1 cellular context compared by ENCODE assay signal in the genomic region with DNA sequence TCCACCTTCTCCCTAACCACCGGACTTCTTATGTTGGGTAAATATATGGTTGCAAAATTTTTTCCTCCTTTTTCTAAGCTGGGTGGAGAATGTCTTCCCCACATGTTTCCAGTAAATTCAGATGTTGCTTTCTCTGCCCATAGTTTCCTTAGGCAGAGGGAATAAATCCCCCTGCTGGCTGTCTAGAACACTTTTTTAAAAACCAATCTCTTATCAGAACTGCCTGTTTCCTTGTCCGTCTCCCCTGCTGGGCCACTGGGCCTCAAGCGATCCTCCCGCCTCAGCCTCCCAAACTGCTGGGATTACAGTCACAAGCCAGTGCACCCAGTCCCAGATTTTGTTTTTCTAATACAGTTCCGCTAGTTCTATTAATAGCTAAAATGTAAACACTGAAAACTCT.
TF ChIP-seq lines count a peak whose summit lies in the region.

No MANE protein-coding gene starts in this region.

TF ChIP-seq in HepG2, 621 proteins besides CTCF, POLR2A, EP300 and RAD21 (continued from another document):
- TF ChIP-seq, protein P1, sequence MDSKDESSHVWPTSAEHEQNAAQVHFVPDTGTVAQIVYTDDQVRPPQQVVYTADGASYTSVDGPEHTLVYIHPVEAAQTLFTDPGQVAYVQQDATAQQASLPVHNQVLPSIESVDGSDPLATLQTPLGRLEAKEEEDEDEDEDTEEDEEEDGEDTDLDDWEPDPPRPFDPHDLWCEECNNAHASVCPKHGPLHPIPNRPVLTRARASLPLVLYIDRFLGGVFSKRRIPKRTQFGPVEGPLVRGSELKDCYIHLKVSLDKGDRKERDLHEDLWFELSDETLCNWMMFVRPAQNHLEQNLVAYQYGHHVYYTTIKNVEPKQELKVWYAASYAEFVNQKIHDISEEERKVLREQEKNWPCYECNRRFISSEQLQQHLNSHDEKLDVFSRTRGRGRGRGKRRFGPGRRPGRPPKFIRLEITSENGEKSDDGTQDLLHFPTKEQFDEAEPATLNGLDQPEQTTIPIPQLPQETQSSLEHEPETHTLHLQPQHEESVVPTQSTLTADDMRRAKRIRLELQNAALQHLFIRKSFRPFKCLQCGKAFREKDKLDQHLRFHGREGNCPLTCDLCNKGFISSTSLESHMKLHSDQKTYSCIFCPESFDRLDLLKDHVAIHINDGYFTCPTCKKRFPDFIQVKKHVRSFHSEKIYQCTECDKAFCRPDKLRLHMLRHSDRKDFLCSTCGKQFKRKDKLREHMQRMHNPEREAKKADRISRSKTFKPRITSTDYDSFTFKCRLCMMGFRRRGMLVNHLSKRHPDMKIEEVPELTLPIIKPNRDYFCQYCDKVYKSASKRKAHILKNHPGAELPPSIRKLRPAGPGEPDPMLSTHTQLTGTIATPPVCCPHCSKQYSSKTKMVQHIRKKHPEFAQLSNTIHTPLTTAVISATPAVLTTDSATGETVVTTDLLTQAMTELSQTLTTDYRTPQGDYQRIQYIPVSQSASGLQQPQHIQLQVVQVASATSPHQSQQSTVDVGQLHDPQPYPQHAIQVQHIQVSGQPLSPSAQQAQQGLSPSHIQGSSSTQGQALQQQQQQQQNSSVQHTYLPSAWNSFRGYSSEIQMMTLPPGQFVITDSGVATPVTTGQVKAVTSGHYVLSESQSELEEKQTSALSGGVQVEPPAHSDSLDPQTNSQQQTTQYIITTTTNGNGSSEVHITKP (CRISPR knock-in tag; IDR thresholded peaks at IDR 0.05; ENCODE audit: low read depth): no peak
- TF ChIP-seq ELF3 (CRISPR knock-in tag; IDR thresholded peaks at IDR 0.05) (no peak), MTA1 (CRISPR knock-in tag; IDR thresholded peaks at IDR 0.05; ENCODE audit: borderline replicate concordance) (no peak), TSC22D2 (CRISPR knock-in tag; IDR thresholded peaks at IDR 0.05; ENCODE audit: borderline replicate concordance) (no peak), POGZ (CRISPR knock-in tag; IDR thresholded peaks at IDR 0.05) (no peak), RAD51 (IDR thresholded peaks at IDR 0.05; ENCODE audit: borderline replicate concordance) (no peak), ZNF569 (CRISPR knock-in tag; IDR thresholded peaks at IDR 0.05; ENCODE audit: borderline replicate concordance) (no peak), MZF1 (CRISPR knock-in tag; IDR thresholded peaks at IDR 0.05; ENCODE audit: borderline replicate concordance) (no peak), ZNF343 (CRISPR knock-in tag; IDR thresholded peaks at IDR 0.05) (no peak), ZNF891 (CRISPR knock-in tag; IDR thresholded peaks at IDR 0.05) (no peak), NPAS2 (CRISPR knock-in tag; IDR thresholded peaks at IDR 0.05; ENCODE audit: borderline replicate concordance) (no peak), SMC3 (IDR thresholded peaks at IDR 0.05; ENCODE audit: low read length) (peak; percentile 7; the same call in 1 of the 2 replicates), ARNTL (CRISPR knock-in tag; IDR thresholded peaks at IDR 0.05) (no peak)
- TF ChIP-seq, protein P2, sequence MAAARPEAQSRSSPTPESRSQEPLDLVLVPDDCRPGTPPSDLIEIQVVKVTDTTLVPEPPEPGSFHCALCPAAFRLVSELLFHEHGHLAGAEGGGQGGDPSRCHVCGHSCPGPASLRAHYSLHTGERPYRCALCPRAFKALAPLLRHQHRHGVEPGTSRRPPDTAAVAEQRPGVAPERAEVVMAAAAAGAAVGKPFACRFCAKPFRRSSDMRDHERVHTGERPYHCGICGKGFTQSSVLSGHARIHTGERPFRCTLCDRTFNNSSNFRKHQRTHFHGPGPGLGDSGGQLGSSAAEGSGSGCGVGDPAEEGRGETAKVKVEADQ (CRISPR knock-in tag; IDR thresholded peaks at IDR 0.05; ENCODE audit: borderline replicate concordance): no peak
- TF ChIP-seq, protein P3, sequence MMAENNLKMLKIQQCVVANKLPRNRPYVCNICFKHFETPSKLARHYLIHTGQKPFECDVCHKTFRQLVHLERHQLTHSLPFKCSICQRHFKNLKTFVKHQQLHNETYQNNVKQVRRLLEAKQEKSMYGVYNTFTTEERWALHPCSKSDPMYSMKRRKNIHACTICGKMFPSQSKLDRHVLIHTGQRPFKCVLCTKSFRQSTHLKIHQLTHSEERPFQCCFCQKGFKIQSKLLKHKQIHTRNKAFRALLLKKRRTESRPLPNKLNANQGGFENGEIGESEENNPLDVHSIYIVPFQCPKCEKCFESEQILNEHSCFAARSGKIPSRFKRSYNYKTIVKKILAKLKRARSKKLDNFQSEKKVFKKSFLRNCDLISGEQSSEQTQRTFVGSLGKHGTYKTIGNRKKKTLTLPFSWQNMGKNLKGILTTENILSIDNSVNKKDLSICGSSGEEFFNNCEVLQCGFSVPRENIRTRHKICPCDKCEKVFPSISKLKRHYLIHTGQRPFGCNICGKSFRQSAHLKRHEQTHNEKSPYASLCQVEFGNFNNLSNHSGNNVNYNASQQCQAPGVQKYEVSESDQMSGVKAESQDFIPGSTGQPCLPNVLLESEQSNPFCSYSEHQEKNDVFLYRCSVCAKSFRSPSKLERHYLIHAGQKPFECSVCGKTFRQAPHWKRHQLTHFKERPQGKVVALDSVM (CRISPR knock-in tag; IDR thresholded peaks at IDR 0.05): peak; percentile 89
- TF ChIP-seq, protein P4, sequence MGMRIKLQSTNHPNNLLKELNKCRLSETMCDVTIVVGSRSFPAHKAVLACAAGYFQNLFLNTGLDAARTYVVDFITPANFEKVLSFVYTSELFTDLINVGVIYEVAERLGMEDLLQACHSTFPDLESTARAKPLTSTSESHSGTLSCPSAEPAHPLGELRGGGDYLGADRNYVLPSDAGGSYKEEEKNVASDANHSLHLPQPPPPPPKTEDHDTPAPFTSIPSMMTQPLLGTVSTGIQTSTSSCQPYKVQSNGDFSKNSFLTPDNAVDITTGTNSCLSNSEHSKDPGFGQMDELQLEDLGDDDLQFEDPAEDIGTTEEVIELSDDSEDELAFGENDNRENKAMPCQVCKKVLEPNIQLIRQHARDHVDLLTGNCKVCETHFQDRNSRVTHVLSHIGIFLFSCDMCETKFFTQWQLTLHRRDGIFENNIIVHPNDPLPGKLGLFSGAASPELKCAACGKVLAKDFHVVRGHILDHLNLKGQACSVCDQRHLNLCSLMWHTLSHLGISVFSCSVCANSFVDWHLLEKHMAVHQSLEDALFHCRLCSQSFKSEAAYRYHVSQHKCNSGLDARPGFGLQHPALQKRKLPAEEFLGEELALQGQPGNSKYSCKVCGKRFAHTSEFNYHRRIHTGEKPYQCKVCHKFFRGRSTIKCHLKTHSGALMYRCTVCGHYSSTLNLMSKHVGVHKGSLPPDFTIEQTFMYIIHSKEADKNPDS (CRISPR knock-in tag; IDR thresholded peaks at IDR 0.05): no peak
- TF ChIP-seq, protein P5, sequence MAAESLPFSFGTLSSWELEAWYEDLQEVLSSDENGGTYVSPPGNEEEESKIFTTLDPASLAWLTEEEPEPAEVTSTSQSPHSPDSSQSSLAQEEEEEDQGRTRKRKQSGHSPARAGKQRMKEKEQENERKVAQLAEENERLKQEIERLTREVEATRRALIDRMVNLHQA (CRISPR knock-in tag; IDR thresholded peaks at IDR 0.05): no peak
